ENCODE assay signal across 29 cellular contexts in genomic region chr5:80207832-80208231, GRCh38. TPM values are rescaled to one million over a fixed set of nuclear protein-coding genes. Genes with fewer than 3 reads are reported as not detected.
DNase-seq lines count a peak whose midpoint lies in the region; ATAC-seq and TF ChIP-seq lines count a peak whose summit lies in the region.
"Had no signal": no experiment of that assay in that cellular context is flagged by ENCODE, and none has a peak within 500 bp of the region (broad histone marks: within the 10 kb centered on the region; RNA-seq: fewer than 3 reads in every experiment).

No MANE protein-coding gene starts in this region.

- H3K4me1 Mint-ChIP-seq in activated CD8-positive, alpha-beta T cell treated with anti-CD3 and anti-CD28 coated beads for 36 hours (ENCODE audit: low read depth), result peaks cover 89% of the 10 kb centered on the region
- peaks cover 65% of the 10 kb centered on the region for H3K4me1 Mint-ChIP-seq in activated CD8-positive, alpha-beta T cell treated with anti-CD3 and anti-CD28 coated beads, Interleukin-2, amount 10 ng/mL, durations not matched to agents 7 days and 5 days (ENCODE audit: low read depth)

- TF ChIP-seq CTCF in activated CD8-positive, alpha-beta T cell treated with anti-CD3 and anti-CD28 coated beads for 36 hours (IDR thresholded peaks at IDR 0.05), result no peak
- TF ChIP-seq CTCF in VCaP (conservative IDR thresholded peaks at IDR 0.05), result no peak

- ATAC-seq in activated CD8-positive, alpha-beta T cell treated with anti-CD3 and anti-CD28 coated beads for 36 hours, result no peak
- no peak for ATAC-seq in activated CD8-positive, alpha-beta T cell treated with anti-CD3 and anti-CD28 coated beads, Interleukin-2, amount 10 ng/mL, durations not matched to agents 7 days and 5 days
- ATAC-seq in left lobe of liver (peak; percentile 49), HG02759 (IDR thresholded peaks at IDR 0.05; ENCODE audit: unreplicated experiment) (no peak), HG03460 (IDR thresholded peaks at IDR 0.05; ENCODE audit: unreplicated experiment) (no peak)
- ATAC-seq: gastroesophageal sphincter, left colon, psoas muscle, T-helper 17 cell had no signal

- H3K27ac Mint-ChIP-seq in activated CD8-positive, alpha-beta T cell treated with anti-CD3 and anti-CD28 coated beads for 36 hours, result peak overlapping the region; percentile 66
- no peak overlapping the region for H3K27ac Mint-ChIP-seq in activated CD8-positive, alpha-beta T cell treated with anti-CD3 and anti-CD28 coated beads, Interleukin-2, amount 10 ng/mL, durations not matched to agents 7 days and 5 days

- no peak overlapping the region for H3K4me3 Mint-ChIP-seq in activated CD8-positive, alpha-beta T cell treated with anti-CD3 and anti-CD28 coated beads for 36 hours
- H3K4me3 Mint-ChIP-seq in activated CD8-positive, alpha-beta T cell treated with anti-CD3 and anti-CD28 coated beads, Interleukin-2, amount 10 ng/mL, durations not matched to agents 7 days and 5 days, result no peak overlapping the region
- H3K4me3 Mint-ChIP-seq: activated naive CD4-positive, alpha-beta T cell treated with anti-CD3 and anti-CD28 coated beads, Interleukin-2, amount 10 ng/mL, durations not matched to agents 7 days and 5 days; T-helper 17 cell had no signal

- POLR2A ChIA-PET in activated CD8-positive, alpha-beta T cell treated with anti-CD3 and anti-CD28 coated beads for 36 hours (lab: Charles Lee), result interaction anchor here (1.1 to 5.2 kb wide), 3 partner anchors 10 to 27 kb away, joined by 3 to 50 read pairs (median 6); no protein-coding TSS in a partner anchor
- POLR2A ChIA-PET in activated CD8-positive, alpha-beta T cell treated with anti-CD3 and anti-CD28 coated beads, Interleukin-2, amount 10 ng/mL, durations not matched to agents 7 days and 5 days (lab: Charles Lee), result no interaction called here

- no peaks in the 10 kb centered on the region for H3K27me3 Mint-ChIP-seq in activated CD8-positive, alpha-beta T cell treated with anti-CD3 and anti-CD28 coated beads for 36 hours
- no peaks in the 10 kb centered on the region for H3K27me3 Mint-ChIP-seq in activated CD8-positive, alpha-beta T cell treated with anti-CD3 and anti-CD28 coated beads, Interleukin-2, amount 10 ng/mL, durations not matched to agents 7 days and 5 days (ENCODE audit: low read depth)
- H3K27me3 Mint-ChIP-seq: activated naive CD4-positive, alpha-beta T cell treated with anti-CD3 and anti-CD28 coated beads, Interleukin-2, amount 10 ng/mL, durations not matched to agents 7 days and 5 days; CD8-positive, alpha-beta memory T cell; T-helper 17 cell had no signal

- peaks cover 22% of the 10 kb centered on the region for H3K36me3 Mint-ChIP-seq in activated CD8-positive, alpha-beta T cell treated with anti-CD3 and anti-CD28 coated beads for 36 hours (ENCODE audit: low read depth)
- H3K36me3 Mint-ChIP-seq in activated CD8-positive, alpha-beta T cell treated with anti-CD3 and anti-CD28 coated beads, Interleukin-2, amount 10 ng/mL, durations not matched to agents 7 days and 5 days (ENCODE audit: low read depth), result peaks cover 60% of the 10 kb centered on the region

- DNase-seq in activated CD8-positive, alpha-beta T cell treated with anti-CD3 and anti-CD28 coated beads for 36 hours, result no peak
- DNase-seq in activated CD8-positive, alpha-beta T cell treated with anti-CD3 and anti-CD28 coated beads, Interleukin-2, amount 10 ng/mL, durations not matched to agents 7 days and 5 days, result no peak
- DNase-seq in left lobe of liver (ENCODE audit: low spot score), result peak; percentile 82
- DNase-seq in substantia nigra (lab: John Stamatoyannopoulos, UW), result no peak
- no peak for DNase-seq in NCI-H345 treated with DMSO at 0.1 percent for 48 hours (lab: John Stamatoyannopoulos, UW; ENCODE audit: unreplicated experiment)
- DNase-seq: activated CD4-positive, alpha-beta T cell treated with anti-CD3 and anti-CD28 coated beads for 1 hour; activated naive CD4-positive, alpha-beta T cell treated with anti-CD3 and anti-CD28 coated beads, Interleukin-2, amount 10 ng/mL, durations not matched to agents 7 days and 5 days; activated T-cell treated with anti-CD3 and anti-CD28 coated beads, Interleukin-2, amount 50 U/mL, for 48 hours; CD8-positive, alpha-beta memory T cell; DMS 273 treated with DMSO at 0.1 percent for 48 hours; EL; H7; hippocampal formation; left colon; mesenchymal stem cell; NCI-H1417; NCI-H2081 treated with DMSO at 0.1 percent for 48 hours; NCI-H345; NCI-H774; psoas muscle; stimulated activated CD4-positive, alpha-beta T cell treated with anti-CD3 and anti-CD28 coated beads, Interleukin-15, amount 100 ng/mL, for 24 hours; stimulated activated naive CD4-positive, alpha-beta T cell treated with Interleukin-2 at 50 U/mL for 16 hours; T-helper 17 cell had no signal

- CTCF ChIA-PET in activated CD8-positive, alpha-beta T cell treated with anti-CD3 and anti-CD28 coated beads for 36 hours (lab: Charles Lee), result interaction anchor here (0.8 to 6.9 kb wide), 2 partner anchors 9 to 13 kb away, joined by 4 to 55 read pairs; no protein-coding TSS in a partner anchor
- CTCF ChIA-PET in activated CD8-positive, alpha-beta T cell treated with anti-CD3 and anti-CD28 coated beads, Interleukin-2, amount 10 ng/mL, durations not matched to agents 7 days and 5 days (lab: Charles Lee), result interaction anchor here (1.5 to 1.7 kb wide), 2 partner anchors 14 to 125 kb away, joined by 4 to 6 read pairs; no protein-coding TSS in a partner anchor

- no peaks in the 10 kb centered on the region for H3K9me3 Mint-ChIP-seq in activated CD8-positive, alpha-beta T cell treated with anti-CD3 and anti-CD28 coated beads for 36 hours
- no peaks in the 10 kb centered on the region for H3K9me3 Mint-ChIP-seq in activated CD8-positive, alpha-beta T cell treated with anti-CD3 and anti-CD28 coated beads, Interleukin-2, amount 10 ng/mL, durations not matched to agents 7 days and 5 days (ENCODE audit: insufficient read depth)
- H3K9me3 Mint-ChIP-seq: activated naive CD4-positive, alpha-beta T cell treated with anti-CD3 and anti-CD28 coated beads, Interleukin-2, amount 10 ng/mL, durations not matched to agents 7 days and 5 days; CD8-positive, alpha-beta memory T cell had no signal

- peak overlapping the region; percentile 39 for H3K27ac ChIP-seq in VCaP
- H3K27ac ChIP-seq in substantia nigra (ENCODE audit: low read depth, low read length, poor library complexity, severe bottlenecking), result peak overlapping the region; percentile 19
- H3K27ac ChIP-seq: gastroesophageal sphincter, neutrophil, psoas muscle, vagina had no signal

- intact Hi-C loops in activated CD8-positive, alpha-beta T cell treated with anti-CD3 and anti-CD28 coated beads for 36 hours (cut with micrococcal nuclease), result no loop called here

RNA-seq across cellular contexts. Expression of gene SERINC5, which starts 48.0 kb away (rescaled TPM):
- total RNA-seq in activated CD8-positive, alpha-beta T cell treated with anti-CD3 and anti-CD28 coated beads for 36 hours, result 10 to 100 TPM; 32.4 to 33.1 TPM
- total RNA-seq in activated CD8-positive, alpha-beta T cell treated with anti-CD3 and anti-CD28 coated beads, Interleukin-2, amount 10 ng/mL, durations not matched to agents 7 days and 5 days, result 10 to 100 TPM; 52.5 to 54.5 TPM
- total RNA-seq in left lobe of liver, result 54.6 TPM
